In the genomic region with DNA sequence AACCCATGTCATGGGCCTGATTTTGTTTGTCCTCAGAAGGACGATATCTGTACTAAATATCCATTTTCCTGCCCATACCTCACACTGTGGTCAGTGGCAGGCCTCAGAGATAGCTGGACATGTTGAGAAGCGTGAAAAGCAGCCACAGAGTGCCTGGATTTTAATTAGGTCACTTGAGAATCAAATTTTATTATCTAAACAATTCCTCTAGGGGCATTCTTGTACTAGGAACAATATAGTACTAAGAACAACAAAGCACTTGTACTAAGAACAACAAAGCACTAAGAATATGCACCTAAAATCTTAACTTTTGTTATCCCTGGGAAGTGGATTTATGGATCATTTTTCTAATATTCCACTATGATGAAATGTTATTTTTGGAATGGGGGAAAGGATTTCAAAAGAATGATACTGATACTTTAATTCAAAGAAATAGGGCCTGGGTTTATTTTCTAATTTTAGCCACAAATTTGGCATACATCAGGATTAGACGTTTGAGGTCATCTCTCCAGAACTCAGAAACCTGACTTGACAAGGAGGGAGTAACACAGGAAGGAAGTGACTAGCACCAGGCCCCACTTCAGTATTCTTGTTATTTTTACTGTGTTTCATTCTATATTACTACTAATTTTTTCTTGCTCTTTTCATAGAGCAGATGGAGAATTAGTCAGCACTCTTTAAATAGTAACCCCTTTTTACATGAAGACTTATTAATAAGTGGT, we compare ENCODE assay signal across 13 cellular contexts.
A peak's percentile ranks its signal among the peaks of the same experiment; 100 is the strongest.
DNase-seq lines count a peak whose midpoint lies in the region; ATAC-seq and TF ChIP-seq lines count a peak whose summit lies in the region.
"Had no signal": no experiment of that assay in that cellular context is flagged by ENCODE, and none has a peak within 500 bp of the region (broad histone marks: within the 10 kb centered on the region; RNA-seq: fewer than 3 reads in every experiment).

No MANE protein-coding gene starts in this region.

- POLR2A ChIA-PET in A673 (lab: Charles Lee; ENCODE audit: low non-redundant PET): no interaction called here

- DNase-seq in A673 (ENCODE audit: low spot score) (peak; percentile 4), KBM-7 (peak; percentile 20), cerebellar cortex (ENCODE audit: low spot score) (peak; percentile 64), left kidney (ENCODE audit: low read depth, low spot score) (peak; percentile 5)
- DNase-seq in stimulated activated CD4-positive, alpha-beta T cell treated with anti-CD3 and anti-CD28 coated beads, Interleukin-4, amount 100 ng/mL, for 4 hours: no peak
- DNase-seq in activated naive CD8-positive, alpha-beta T cell treated with anti-CD3 and anti-CD28 coated beads for 36 hours: no peak
- DNase-seq in activated naive CD4-positive, alpha-beta T cell treated with anti-CD3 and anti-CD28 coated beads, Interleukin-2, amount 10 ng/mL, durations not matched to agents 7 days and 5 days: no peak
- DNase-seq: activated gamma-delta T cell, NCI-H2107, RPMI8226 had no signal

- in situ Hi-C loops in KBM-7 (cut with MboI; ENCODE audit: low pct_unique_long_range_greater_than_20kb, low sequenced_read_pairs): no loop called here

- no peak overlapping the region for H3K4me3 Mint-ChIP-seq in activated naive CD8-positive, alpha-beta T cell treated with anti-CD3 and anti-CD28 coated beads for 36 hours
- H3K4me3 Mint-ChIP-seq in activated naive CD4-positive, alpha-beta T cell treated with anti-CD3 and anti-CD28 coated beads, Interleukin-2, amount 10 ng/mL, durations not matched to agents 7 days and 5 days: no peak overlapping the region

- H3K27me3 Mint-ChIP-seq in activated naive CD8-positive, alpha-beta T cell treated with anti-CD3 and anti-CD28 coated beads for 36 hours: no peaks in the 10 kb centered on the region
- H3K27me3 Mint-ChIP-seq in activated naive CD4-positive, alpha-beta T cell treated with anti-CD3 and anti-CD28 coated beads, Interleukin-2, amount 10 ng/mL, durations not matched to agents 7 days and 5 days: no peaks in the 10 kb centered on the region

- no peak for ATAC-seq in GM18858 (IDR thresholded peaks at IDR 0.05; ENCODE audit: unreplicated experiment)

- CTCF ChIA-PET in A673 (lab: Charles Lee): no interaction called here
- CTCF ChIA-PET in activated naive CD4-positive, alpha-beta T cell treated with anti-CD3 and anti-CD28 coated beads, Interleukin-2, amount 10 ng/mL, durations not matched to agents 7 days and 5 days (lab: Charles Lee): no interaction called here

- intact Hi-C loops in A673 (cut with micrococcal nuclease; ENCODE audit: unreplicated experiment): no loop called here

- no peak for TF ChIP-seq CTCF in A673 (conservative IDR thresholded peaks at IDR 0.05; ENCODE audit: low read depth, low read length)

- no peak overlapping the region for H3K4me3 ChIP-seq in A673 (ENCODE audit: low read depth, low read length, poor library complexity, severe bottlenecking)

- no TSS peak for BruUV-seq in A673 (replicated peaks; lab: Mats Ljungman, UMichigan)

- no peak overlapping the region for H3K27ac Mint-ChIP-seq in activated naive CD8-positive, alpha-beta T cell treated with anti-CD3 and anti-CD28 coated beads for 36 hours
- no peak overlapping the region for H3K27ac Mint-ChIP-seq in activated naive CD4-positive, alpha-beta T cell treated with anti-CD3 and anti-CD28 coated beads, Interleukin-2, amount 10 ng/mL, durations not matched to agents 7 days and 5 days

- peaks cover 4% of the 10 kb centered on the region for H3K4me1 ChIP-seq in A673 (ENCODE audit: insufficient read depth, low read length, poor library complexity, severe bottlenecking)

- peaks cover 9% of the 10 kb centered on the region for H3K4me1 Mint-ChIP-seq in activated naive CD8-positive, alpha-beta T cell treated with anti-CD3 and anti-CD28 coated beads for 36 hours
- peaks cover 6% of the 10 kb centered on the region for H3K4me1 Mint-ChIP-seq in activated naive CD4-positive, alpha-beta T cell treated with anti-CD3 and anti-CD28 coated beads, Interleukin-2, amount 10 ng/mL, durations not matched to agents 7 days and 5 days

- no peaks in the 10 kb centered on the region for H3K27me3 ChIP-seq in A673 (replicated peaks; ENCODE audit: insufficient read depth, low read depth, low read length, poor library complexity)

- H3K9me3 Mint-ChIP-seq in activated naive CD8-positive, alpha-beta T cell treated with anti-CD3 and anti-CD28 coated beads for 36 hours: peaks cover 3% of the 10 kb centered on the region
- H3K9me3 Mint-ChIP-seq in activated naive CD4-positive, alpha-beta T cell treated with anti-CD3 and anti-CD28 coated beads, Interleukin-2, amount 10 ng/mL, durations not matched to agents 7 days and 5 days: no peaks in the 10 kb centered on the region

- H3K9me3 ChIP-seq in A673 (ENCODE audit: low read depth, low read length, poor library complexity, severe bottlenecking): no peaks in the 10 kb centered on the region

- no peaks in the 10 kb centered on the region for H3K36me3 ChIP-seq in A673 (ENCODE audit: insufficient read depth, low read length, poor library complexity, severe bottlenecking)

- H3K36me3 Mint-ChIP-seq in activated naive CD8-positive, alpha-beta T cell treated with anti-CD3 and anti-CD28 coated beads for 36 hours: peaks cover 24% of the 10 kb centered on the region
- peaks cover 1% of the 10 kb centered on the region for H3K36me3 Mint-ChIP-seq in activated naive CD4-positive, alpha-beta T cell treated with anti-CD3 and anti-CD28 coated beads, Interleukin-2, amount 10 ng/mL, durations not matched to agents 7 days and 5 days

- no peak overlapping the region for H3K27ac ChIP-seq in A673 (ENCODE audit: low read depth, low read length, poor library complexity, severe bottlenecking)
- H3K27ac ChIP-seq: epithelial cell of prostate, HL-60 had no signal

Comparison
In these comparisons a context has a peak if more than half of its experiments do, and no peak if none do; other contexts are left out.
1. DNase-seq: peak in A673 (single experiment), KBM-7 (single experiment), cerebellar cortex (single experiment) and left kidney (single experiment); none in stimulated activated CD4-positive, alpha-beta T cell treated with anti-CD3 and anti-CD28 coated beads, Interleukin-4, amount 100 ng/mL, for 4 hours (0 of 2), activated naive CD8-positive, alpha-beta T cell treated with anti-CD3 and anti-CD28 coated beads for 36 hours (single experiment) and activated naive CD4-positive, alpha-beta T cell treated with anti-CD3 and anti-CD28 coated beads, Interleukin-2, amount 10 ng/mL, durations not matched to agents 7 days and 5 days (single experiment).